ENCODE assay signal across 21 cellular contexts in the genomic region with DNA sequence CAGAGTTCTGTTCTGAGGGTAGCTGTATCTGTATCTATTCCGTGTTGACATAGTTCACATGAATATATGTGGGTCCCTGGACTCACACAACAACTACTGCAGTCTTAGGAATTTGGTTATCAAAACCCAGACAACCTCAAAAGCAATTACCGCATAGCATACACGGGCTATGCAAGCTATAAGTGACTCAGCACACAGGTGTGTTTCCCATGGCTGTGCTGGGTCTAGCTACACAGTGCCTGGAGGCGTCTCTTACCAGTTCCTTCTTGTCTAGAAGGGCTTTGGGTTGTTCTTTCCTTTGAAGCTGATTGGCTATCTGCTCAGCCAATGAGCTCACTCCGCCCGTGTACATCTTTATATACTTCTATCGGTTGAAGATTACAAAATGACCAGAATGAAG.
DNase-seq lines count a peak whose midpoint lies in the region; ATAC-seq, FAIRE-seq and TF ChIP-seq lines count a peak whose summit lies in the region.
"Had no signal": no experiment of that assay in that cellular context is flagged by ENCODE, and none has a peak within 500 bp of the region (broad histone marks: within the 10 kb centered on the region; RNA-seq: fewer than 3 reads in every experiment).

No MANE protein-coding gene starts in this region.

- no peaks in the 10 kb centered on the region for H3K79me2 ChIP-seq in K562 (ENCODE audit: control insufficient read depth, insufficient read depth, low read length)
- H3K79me2 ChIP-seq in keratinocyte (ENCODE audit: control insufficient read depth, insufficient read depth, low read length): peaks cover 5% of the 10 kb centered on the region

- TF ChIP-seq EP300 in K562 (IDR thresholded peaks at IDR 0.05; ENCODE audit: low read length): no peak

- ATAC-seq in Right ventricle myocardium inferior: no peak
- peak; percentile 37; the same call in 1 of the 3 replicates for ATAC-seq in K562
- ATAC-seq: A549; effector memory CD8-positive, alpha-beta T cell; GM12878 had no signal

- intact Hi-C loops in left ventricle myocardium inferior (cut with micrococcal nuclease): no loop called here
- intact Hi-C loops in Right ventricle myocardium inferior (cut with DNase I): no loop called here
- intact Hi-C loops in K562 (cut with micrococcal nuclease): no loop called here

- H3K4me1 ChIP-seq in left ventricle myocardium inferior (peaks cover 57% of the 10 kb centered on the region), K562 (replicated peaks in 1 of 2; ENCODE audit: control insufficient read depth in 2 of 2, insufficient read depth in 2 of 2, low read length in 2 of 2) (peaks cover 0 to 9% of the 10 kb centered on the region in 2 experiments; a peak in 1 of 5 replicates), keratinocyte (ENCODE audit: control insufficient read depth, extremely low read depth, insufficient read depth, low read length) (peaks cover 16% of the 10 kb centered on the region), SJCRH30 (no peaks in the 10 kb centered on the region)
- H3K4me1 ChIP-seq: A549 had no signal

- FAIRE-seq in K562 (lab: Jason Lieb, UNC) (no peak), keratinocyte (lab: Jason Lieb, UNC) (peak; percentile 100)
- FAIRE-seq: A549, GM12878 had no signal

- TF ChIP-seq RAD21 in K562 (CRISPR knock-in tag; conservative IDR thresholded peaks at IDR 0.05 in 1 of 2, IDR thresholded peaks at IDR 0.05 in 1 of 2): no peak

- H3K9me3 ChIP-seq in left ventricle myocardium inferior (replicated peaks) (no peaks in the 10 kb centered on the region), K562 (replicated peaks; ENCODE audit: control insufficient read depth, insufficient read depth, low read depth, low read length) (no peaks in the 10 kb centered on the region), keratinocyte (ENCODE audit: control insufficient read depth, low read depth, low read length) (no peaks in the 10 kb centered on the region), SJCRH30 (replicated peaks) (no peaks in the 10 kb centered on the region)
- H3K9me3 ChIP-seq: A549, vagina had no signal

- no peak overlapping the region for H3K4me3 ChIP-seq in left ventricle myocardium inferior
- no peak overlapping the region for H3K4me3 ChIP-seq in K562
- H3K4me3 ChIP-seq in keratinocyte (ENCODE audit: control insufficient read depth in 2 of 3, extremely low read depth in 1 of 3, insufficient read depth in 2 of 3, low read depth in 1 of 3, low read length in 3 of 3): peak overlapping the region in 2 of 3 experiments; percentile 15 to 28
- no peak overlapping the region for H3K4me3 ChIP-seq in SJCRH30
- H3K4me3 ChIP-seq: A549, GM12878, vagina had no signal

- no peaks in the 10 kb centered on the region for H4K20me1 ChIP-seq in K562 (replicated peaks; ENCODE audit: control insufficient read depth, insufficient read depth, low read length)
- H4K20me1 ChIP-seq in keratinocyte (ENCODE audit: control insufficient read depth, extremely low read depth, insufficient read depth, low read length): peaks cover 13% of the 10 kb centered on the region

- dilution Hi-C loops in keratinocyte (cut with MboI; ENCODE audit: extremely low pct_ligation_motif_present, low sequenced_read_pairs): no loop called here

- H3K27me3 ChIP-seq in left ventricle myocardium inferior (ENCODE audit: low read depth): no peaks in the 10 kb centered on the region
- H3K27me3 ChIP-seq in K562 (ENCODE audit: control insufficient read depth in 2 of 2, insufficient read depth in 2 of 2, low read length in 2 of 2): no peaks in the 10 kb centered on the region
- H3K27me3 ChIP-seq in keratinocyte (ENCODE audit: control insufficient read depth, extremely low read depth, insufficient read depth, low read length): no peaks in the 10 kb centered on the region
- no peaks in the 10 kb centered on the region for H3K27me3 ChIP-seq in SJCRH30
- H3K27me3 ChIP-seq: vagina had no signal

- TF ChIP-seq CTCF in left ventricle myocardium inferior (IDR thresholded peaks at IDR 0.05; ENCODE audit: borderline replicate concordance): no peak
- TF ChIP-seq CTCF in K562 (IDR thresholded peaks at IDR 0.05 in 2 of 3, conservative IDR thresholded peaks at IDR 0.05 in 1 of 3; ENCODE audit: insufficient read depth in 2 of 3, low read depth in 1 of 3, low read length in 3 of 3): no peak
- TF ChIP-seq CTCF in keratinocyte (optimal IDR thresholded peaks at IDR 0.05 in 1 of 3, IDR thresholded peaks at IDR 0.05 in 1 of 3, conservative IDR thresholded peaks at IDR 0.05 in 1 of 3; ENCODE audit: extremely low read depth in 1 of 3, insufficient read depth in 2 of 3, low read length in 3 of 3): no peak

- POLR2A ChIA-PET in K562 (lab: Yijun Ruan, JAX): interaction anchor here (1.5 kb wide), 1 partner anchor 9 kb away, joined by 5 read pairs; no protein-coding TSS in a partner anchor

- TF ChIP-seq POLR2A in K562 (conservative IDR thresholded peaks at IDR 0.05): no peak

- H3K9ac ChIP-seq in K562 (ENCODE audit: insufficient read depth in 1 of 2, low read depth in 2 of 2, low read length in 2 of 2): no peak overlapping the region
- peak overlapping the region; percentile 63 for H3K9ac ChIP-seq in keratinocyte (ENCODE audit: control insufficient read depth, extremely low read depth, insufficient read depth, low read length)

- no peak for DNase-seq in left ventricle myocardium inferior
- DNase-seq in Right ventricle myocardium inferior (ENCODE audit: missing footprints): no peak
- peak in 2 of 4 experiments; percentile 43 to 46 for DNase-seq in K562 (ENCODE audit: extremely low read depth in 1 of 4, low spot score in 3 of 4)
- DNase-seq in keratinocyte (ENCODE audit: low read depth, low spot score): peak; percentile 89
- DNase-seq in D341Med (ENCODE audit: low spot score): no peak
- no peak for DNase-seq in NCI-H748 (lab: John Stamatoyannopoulos, UW; ENCODE audit: unreplicated experiment)
- no peak for DNase-seq in SJCRH30
- DNase-seq: activated CD4-positive, alpha-beta T cell treated with anti-CD3 and anti-CD28 coated beads, Interleukin-2, amount 50 U/mL, for 48 hours; activated naive CD4-positive, alpha-beta T cell; activated T-cell treated with anti-CD3 and anti-CD28 coated beads, Interleukin-2, amount 50 U/mL, for 1 hour; amniotic stem cell; DMS 273 treated with DMSO at 0.1 percent for 48 hours; effector memory CD8-positive, alpha-beta T cell; GOT3; NCI-H146; NCI-H82; OCI-M1 had no signal

- 64% methylated on average over 7 of the region's 7 CpGs for WGBS in K562 (ENCODE audit: insufficient coverage, low coverage, missing lambda C conversion rate)

- H3K27ac ChIP-seq in left ventricle myocardium inferior (replicated peaks): peak overlapping the region; percentile 63
- no peak overlapping the region for H3K27ac ChIP-seq in K562 (ENCODE audit: extremely low read depth, low read depth, low read length)
- H3K27ac ChIP-seq in keratinocyte (ENCODE audit: control insufficient read depth, insufficient read depth, low read length): peak overlapping the region; percentile 87
- H3K27ac ChIP-seq in temporal lobe (ENCODE audit: low read depth, low read length): peak overlapping the region; percentile 58
- H3K27ac ChIP-seq in SJCRH30: no peak overlapping the region
- H3K27ac ChIP-seq: A549, vagina had no signal

- H2AFZ ChIP-seq in K562 (ENCODE audit: low read depth, low read length) (no peak overlapping the region), keratinocyte (ENCODE audit: control insufficient read depth, low read length) (no peak overlapping the region)

- in situ Hi-C loops in K562 (cut with MboI): no loop called here

- no peaks in the 10 kb centered on the region for H3K9me1 ChIP-seq in K562 (ENCODE audit: control insufficient read depth, insufficient read depth, low read length)
- H3K9me1 ChIP-seq in keratinocyte (ENCODE audit: control insufficient read depth, extremely low read depth, insufficient read depth, low read length): no peaks in the 10 kb centered on the region

- H3K4me2 ChIP-seq in K562 (ENCODE audit: insufficient read depth, low read length) (no peak overlapping the region), keratinocyte (ENCODE audit: control insufficient read depth, extremely low read depth, insufficient read depth, low read depth, low read length) (peak overlapping the region; percentile 79)
- H3K4me2 ChIP-seq: A549 had no signal

- peaks cover 70% of the 10 kb centered on the region for H3K36me3 ChIP-seq in left ventricle myocardium inferior
- peaks cover 42% of the 10 kb centered on the region; the same call in 2 of the 3 replicates for H3K36me3 ChIP-seq in K562 (ENCODE audit: control insufficient read depth, insufficient read depth, low read length)
- H3K36me3 ChIP-seq in keratinocyte (ENCODE audit: control insufficient read depth in 2 of 2, extremely low read depth in 1 of 2, insufficient read depth in 2 of 2, low read length in 2 of 2): peaks cover 42 to 69% of the 10 kb centered on the region in 2 experiments
- peaks cover 9% of the 10 kb centered on the region for H3K36me3 ChIP-seq in SJCRH30

- CTCF ChIA-PET in K562 (lab: Yijun Ruan, JAX; ENCODE audit: low intra/inter-chr PET ratio): no interaction called here

- BruUV-seq in K562 (replicated peaks; lab: Mats Ljungman, UMichigan): no TSS peak

TF ChIP-seq in K562, 482 proteins besides CTCF, POLR2A, EP300 and RAD21 (continues in another document):
- TF ChIP-seq ZMIZ1 (IDR thresholded peaks at IDR 0.05; ENCODE audit: low read depth in 2 of 2, low read length in 2 of 2): no peak

Comparison
In these comparisons a context has a peak if more than half of its experiments do, and no peak if none do; other contexts are left out.
1. H3K27ac ChIP-seq: peak in left ventricle myocardium inferior (single experiment), keratinocyte (single experiment) and temporal lobe (single experiment); none in K562 (single experiment) and SJCRH30 (single experiment).
2. H3K4me3 ChIP-seq: peak in keratinocyte (2 of 3); none in left ventricle myocardium inferior (single experiment), K562 (single experiment) and SJCRH30 (single experiment).